In genomic region chr11:100908746-100909145, GRCh38 we compare ENCODE assay signal across 14 cellular contexts.
DNase-seq lines count a peak whose midpoint lies in the region; ATAC-seq, FAIRE-seq and TF ChIP-seq lines count a peak whose summit lies in the region.
"Had no signal": no experiment of that assay in that cellular context is flagged by ENCODE, and none has a peak within 500 bp of the region (broad histone marks: within the 10 kb centered on the region; RNA-seq: fewer than 3 reads in every experiment).

No MANE protein-coding gene starts in this region.

- H3K27me3 ChIP-seq in uterus: no peaks in the 10 kb centered on the region
- H3K27me3 ChIP-seq: ascending aorta had no signal

- H3K9me3 ChIP-seq in uterus: no peaks in the 10 kb centered on the region
- H3K9me3 ChIP-seq: ascending aorta, left ventricle myocardium inferior, psoas muscle had no signal

- no peak for TF ChIP-seq CTCF in cardiac fibroblast (IDR thresholded peaks at IDR 0.05; ENCODE audit: low read depth, low read length)
- TF ChIP-seq CTCF in uterus (IDR thresholded peaks at IDR 0.05): no peak
- no peak for TF ChIP-seq CTCF in GM10266 (IDR thresholded peaks at IDR 0.05; ENCODE audit: control insufficient read depth, insufficient read depth, low read depth, missing control alignments)

- DNase-seq in GM12892 (ENCODE audit: insufficient read length) (no peak), cardiac fibroblast (ENCODE audit: low read depth in 2 of 2) (peak; percentile 20 to 23), uterus (no peak), GM10266 (ENCODE audit: extremely low spot score) (no peak)
- no peak for DNase-seq in activated CD8-positive, alpha-beta memory T cell treated with anti-CD3 and anti-CD28 coated beads for 24 hours
- DNase-seq: activated CD4-positive, alpha-beta memory T cell treated with anti-CD3 and anti-CD28 coated beads, Interleukin-2, amount 10 ng/mL, durations not matched to agents 7 days and 5 days; left ventricle myocardium inferior; NCI-H187 treated with DMSO at 0.1 percent for 48 hours; psoas muscle had no signal

- intact Hi-C loops in uterus (cut with DNase I; ENCODE audit: low total_unique reads): no loop called here

- H3K4me1 ChIP-seq in uterus: no peaks in the 10 kb centered on the region
- H3K4me1 ChIP-seq: ascending aorta, left ventricle myocardium inferior, psoas muscle had no signal

- H3K4me3 ChIP-seq in cardiac fibroblast (replicated peaks in 1 of 2; ENCODE audit: low read depth in 2 of 2, low read length in 2 of 2) (no peak overlapping the region), uterus (no peak overlapping the region)
- H3K4me3 ChIP-seq: ascending aorta, left ventricle myocardium inferior, psoas muscle had no signal

- H3K27ac ChIP-seq in uterus: no peak overlapping the region
- H3K27ac ChIP-seq: ascending aorta, left ventricle myocardium inferior, psoas muscle had no signal

- TF ChIP-seq POLR2A in GM12892 (IDR thresholded peaks at IDR 0.05; ENCODE audit: low read depth, low read length): no peak
- no peak for TF ChIP-seq POLR2A in uterus (IDR thresholded peaks at IDR 0.05)

- FAIRE-seq in GM12892 (lab: Jason Lieb, UNC): peak; percentile 60

- H3K36me3 ChIP-seq in uterus: no peaks in the 10 kb centered on the region
- H3K36me3 ChIP-seq: ascending aorta, left ventricle myocardium inferior had no signal

- ATAC-seq in GM21619 (IDR thresholded peaks at IDR 0.05; ENCODE audit: unreplicated experiment): peak; percentile 42
- ATAC-seq in HG03432 (IDR thresholded peaks at IDR 0.05; ENCODE audit: unreplicated experiment): peak; percentile 67
- ATAC-seq in HG02840 (IDR thresholded peaks at IDR 0.05; ENCODE audit: low FRiP score, unreplicated experiment): no peak
- ATAC-seq: esophagus mucosa, psoas muscle had no signal

Comparison
In these comparisons a context has a peak if more than half of its experiments do, and no peak if none do; other contexts are left out.
1. DNase-seq: peak in cardiac fibroblast (2 of 2); none in GM12892 (single experiment), activated CD8-positive, alpha-beta memory T cell treated with anti-CD3 and anti-CD28 coated beads for 24 hours (single experiment), uterus (0 of 2) and GM10266 (single experiment).